In the genomic region with DNA sequence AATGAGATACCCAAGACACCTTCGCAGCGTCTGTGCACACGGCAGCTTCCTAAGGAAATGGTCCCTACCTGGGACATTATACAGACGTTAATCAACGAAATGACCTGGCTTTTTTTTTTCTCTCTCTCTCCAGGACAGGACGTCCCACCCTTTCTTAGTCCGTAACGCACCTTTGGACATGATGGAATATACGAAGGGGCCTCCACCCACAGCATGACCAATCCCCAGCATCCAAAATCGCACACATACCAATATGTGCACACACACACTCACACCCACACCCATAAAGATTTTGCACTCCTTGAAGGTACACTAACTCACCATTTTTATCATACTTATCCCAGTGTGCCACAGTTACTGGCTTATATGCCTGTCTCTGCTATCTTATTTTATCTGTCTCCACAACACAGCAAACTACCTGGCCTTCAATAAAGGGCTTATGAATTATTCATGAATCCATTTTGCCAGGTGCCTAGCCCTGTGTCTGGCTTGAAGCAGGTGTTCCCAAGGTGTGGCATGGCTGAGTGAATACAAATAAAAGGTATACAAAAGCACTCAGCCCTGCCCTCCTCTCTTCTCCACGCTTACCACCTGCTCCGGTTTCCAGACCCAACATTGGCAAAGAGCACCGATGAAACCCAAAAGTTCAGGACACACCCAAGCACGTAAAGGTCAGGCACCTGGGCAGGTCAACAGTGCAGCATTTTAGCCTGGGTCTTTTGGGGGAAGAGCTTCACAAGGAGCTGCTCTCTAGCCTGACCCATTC, we compare ENCODE assay signal across 8 cellular contexts. TPM values are rescaled to one million over a fixed set of nuclear protein-coding genes. Genes with fewer than 3 reads are reported as not detected.
A peak's percentile ranks its signal among the peaks of the same experiment; 100 is the strongest.
DNase-seq lines count a peak whose midpoint lies in the region; FAIRE-seq and TF ChIP-seq lines count a peak whose summit lies in the region.

No MANE protein-coding gene starts in this region.

- DNase-seq in HTR-8/SVneo (ENCODE audit: insufficient read length, low spot score) (no peak), NCI-H526 treated with DMSO at 0.1 percent for 48 hours (lab: John Stamatoyannopoulos, UW) (peak; percentile 94), esophagus squamous epithelium (lab: John Stamatoyannopoulos, UW) (no peak), small intestine (peak; percentile 79), foreskin fibroblast (no peak), GOT3 (lab: John Stamatoyannopoulos, UW) (no peak), GM03348 (ENCODE audit: low spot score) (no peak)
- DNase-seq in activated CD4-positive, CD25-positive, alpha-beta regulatory T cell (lab: John Stamatoyannopoulos, UW): no peak

- no peaks in the 10 kb centered on the region for H3K9me3 ChIP-seq in esophagus squamous epithelium
- H3K9me3 ChIP-seq in small intestine (ENCODE audit: control insufficient read depth, low read depth): no peaks in the 10 kb centered on the region

- WGBS in esophagus squamous epithelium, 2 donors: 35 to 38% methylated on average over 13 to 14 of the region's 14 CpGs
- WGBS in small intestine, 3 donors: 22 to 64% (median 41%) methylated on average over 14 of the region's 14 CpGs

- H3K4me1 ChIP-seq in esophagus squamous epithelium: peaks cover 45 to 100% (median 53%) of the 10 kb centered on the region in 3 donors
- peaks cover 9% of the 10 kb centered on the region in 2 donors for H3K4me1 ChIP-seq in small intestine (ENCODE audit: control insufficient read depth in 2 of 2, insufficient read depth in 1 of 2, low read depth in 1 of 2, low read length in 1 of 2)

- no peaks in the 10 kb centered on the region for H3K36me3 ChIP-seq in esophagus squamous epithelium
- no peaks in the 10 kb centered on the region for H3K36me3 ChIP-seq in small intestine (ENCODE audit: control insufficient read depth in 2 of 2, insufficient read depth in 2 of 2, low read length in 2 of 2)

- peak overlapping the region; percentile 36 to 64 (median 45) for H3K4me3 ChIP-seq in esophagus squamous epithelium
- H3K4me3 ChIP-seq in small intestine (ENCODE audit: low read depth in 1 of 2, low read length in 2 of 2): peak overlapping the region in 1 of 2 donors; percentile 58
- no peak overlapping the region for H3K4me3 ChIP-seq in foreskin fibroblast (ENCODE audit: low read depth in 1 of 2, low read length in 2 of 2)

- TF ChIP-seq POLR2A in esophagus squamous epithelium (IDR thresholded peaks at IDR 0.05): no peak

- FAIRE-seq in HTR-8/SVneo (lab: Jason Lieb, UNC) (peak; percentile 20), small intestine (lab: Jason Lieb, UNC) (no peak)

- H3K27ac ChIP-seq in esophagus squamous epithelium (peak overlapping the region; percentile 91 to 95 (median 93)), small intestine (ENCODE audit: low read depth in 1 of 2, low read length in 1 of 2) (peak overlapping the region; percentile 42 to 87)

- no peak for TF ChIP-seq CTCF in esophagus squamous epithelium (IDR thresholded peaks at IDR 0.05)
- no peak for TF ChIP-seq CTCF in foreskin fibroblast (IDR thresholded peaks at IDR 0.05; ENCODE audit: low read depth, low read length)

- no peaks in the 10 kb centered on the region for H3K27me3 ChIP-seq in esophagus squamous epithelium
- no peaks in the 10 kb centered on the region for H3K27me3 ChIP-seq in small intestine (ENCODE audit: control insufficient read depth in 2 of 2, insufficient read depth in 2 of 2, low read length in 2 of 2)

- intact Hi-C loops in esophagus squamous epithelium (cut with DNase I): no loop called here

RNA-seq across cellular contexts. Expression of gene SCNN1A, which starts 2.2 kb away (rescaled TPM):
- total RNA-seq in esophagus squamous epithelium: 100 to 1,000 TPM in 3 of 4 donors, 10 to 100 TPM in 1; 88.9 to 266 (median 111) TPM
- polyA plus RNA-seq in small intestine: 10 to 100 TPM; 12.3 to 18.9 (median 14.4) TPM

RNA-seq across cellular contexts. Expression of gene LTBR, which starts 10.8 kb away (rescaled TPM):
- 100 to 1,000 TPM in 3 of 4 donors, 10 to 100 TPM in 1; 98.2 to 171 (median 136) TPM for total RNA-seq in esophagus squamous epithelium
- polyA plus RNA-seq in small intestine: 10 to 100 TPM; 56.5 to 80.9 (median 65.5) TPM

RNA-seq across cellular contexts. Expression of gene TNFRSF1A, which starts 31.3 kb away (rescaled TPM):
- 100 to 1,000 TPM; 121 to 190 (median 134) TPM for total RNA-seq in esophagus squamous epithelium
- 100 to 1,000 TPM in 1 of 3 donors, 10 to 100 TPM in 2; 77.2 to 102 (median 92.9) TPM for polyA plus RNA-seq in small intestine

Comparison
In these comparisons a context has a peak if more than half of its experiments do, and no peak if none do; other contexts are left out.
1. DNase-seq: peak in NCI-H526 treated with DMSO at 0.1 percent for 48 hours (single experiment) and small intestine (single experiment); none in HTR-8/SVneo (single experiment), esophagus squamous epithelium (single experiment), foreskin fibroblast (0 of 2), GOT3 (single experiment), activated CD4-positive, CD25-positive, alpha-beta regulatory T cell (0 of 4) and GM03348 (single experiment).
2. H3K4me3 ChIP-seq: peak in esophagus squamous epithelium (4 of 4); none in foreskin fibroblast (0 of 2).